ENCODE assay signal across 11 cellular contexts in the genomic region with DNA sequence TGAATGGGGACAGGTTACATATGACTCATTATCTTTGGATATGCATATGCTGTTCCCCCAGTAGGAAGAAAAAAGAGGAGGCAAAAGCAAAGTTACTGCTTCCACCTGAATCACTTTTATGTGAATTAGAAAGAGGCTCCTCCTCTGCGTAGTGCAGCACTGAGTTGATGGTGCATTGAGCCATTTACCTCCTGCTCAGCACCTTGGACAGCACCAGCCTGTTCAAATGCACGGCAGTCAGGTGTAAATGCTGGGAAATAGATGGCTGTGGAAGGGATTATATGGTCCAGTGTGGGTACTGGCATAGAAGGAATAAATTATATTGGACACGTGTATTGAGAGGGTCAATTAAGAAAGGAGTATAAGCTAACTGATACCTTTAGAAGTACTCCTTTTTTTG.
DNase-seq lines count a peak whose midpoint lies in the region; ATAC-seq and TF ChIP-seq lines count a peak whose summit lies in the region.
"Had no signal": no experiment of that assay in that cellular context is flagged by ENCODE, and none has a peak within 500 bp of the region (broad histone marks: within the 10 kb centered on the region; RNA-seq: fewer than 3 reads in every experiment).

No MANE protein-coding gene starts in this region.

- no peak for ATAC-seq in heart right ventricle
- ATAC-seq: gastroesophageal sphincter had no signal

- H3K4me3 ChIP-seq in heart right ventricle (no peak overlapping the region), thyroid gland (replicated peaks in 1 of 3) (no peak overlapping the region)
- H3K4me3 ChIP-seq: gastroesophageal sphincter had no signal

- TF ChIP-seq CTCF in heart right ventricle (IDR thresholded peaks at IDR 0.05) (no peak), thyroid gland (IDR thresholded peaks at IDR 0.05) (no peak)

- no peaks in the 10 kb centered on the region for H3K4me1 ChIP-seq in heart right ventricle
- H3K4me1 ChIP-seq in thyroid gland = no peaks in the 10 kb centered on the region
- H3K4me1 ChIP-seq: gastroesophageal sphincter had no signal

- H3K9me3 ChIP-seq in heart right ventricle (peaks cover 0 to 6% (median 0%) of the 10 kb centered on the region in 11 donors), thyroid gland (no peaks in the 10 kb centered on the region)
- H3K9me3 ChIP-seq: gastroesophageal sphincter had no signal

- intact Hi-C loops in heart right ventricle (cut with DNase I) (no loop called here), thyroid gland (cut with DNase I) (no loop called here)

- H3K4me1 Mint-ChIP-seq in activated naive CD4-positive, alpha-beta T cell treated with anti-CD3 and anti-CD28 coated beads, Interleukin-2, amount 10 ng/mL, durations not matched to agents 7 days and 5 days = no peaks in the 10 kb centered on the region
- H3K4me1 Mint-ChIP-seq: CD4-positive, CD25-positive, alpha-beta regulatory T cell had no signal

- peak; percentile 52 for DNase-seq in activated naive CD4-positive, alpha-beta T cell treated with anti-CD3 and anti-CD28 coated beads, Interleukin-2, amount 10 ng/mL, durations not matched to agents 7 days and 5 days
- no peak for DNase-seq in activated naive CD4-positive, alpha-beta T cell treated with anti-CD3 and anti-CD28 coated beads, Interleukin-2, amount 50 U/mL, for 16 hours
- DNase-seq in RPMI7951 (ENCODE audit: low read depth) = peak; percentile 1
- DNase-seq in heart right ventricle = peak; percentile 18 to 32
- DNase-seq in thyroid gland = peak; percentile 34 to 78
- no peak for DNase-seq in activated CD8-positive, alpha-beta memory T cell treated with anti-CD3 and anti-CD28 coated beads for 24 hours
- no peak for DNase-seq in COR-L47 (lab: John Stamatoyannopoulos, UW)
- no peak for DNase-seq in occipital lobe (lab: John Stamatoyannopoulos, UW)
- DNase-seq: activated effector memory CD4-positive, alpha-beta T cell treated with anti-CD3 and anti-CD28 coated beads, Interleukin-2, amount 50 U/mL, for 16 hours had no signal

- TF ChIP-seq POLR2A in thyroid gland (IDR thresholded peaks at IDR 0.05) = no peak

- no peak overlapping the region for H3K4me3 Mint-ChIP-seq in activated naive CD4-positive, alpha-beta T cell treated with anti-CD3 and anti-CD28 coated beads, Interleukin-2, amount 10 ng/mL, durations not matched to agents 7 days and 5 days
- H3K4me3 Mint-ChIP-seq: CD4-positive, CD25-positive, alpha-beta regulatory T cell had no signal

- H3K27me3 ChIP-seq in heart right ventricle = no peaks in the 10 kb centered on the region
- H3K27me3 ChIP-seq in thyroid gland = no peaks in the 10 kb centered on the region
- H3K27me3 ChIP-seq: gastroesophageal sphincter had no signal

- no peaks in the 10 kb centered on the region for H3K36me3 ChIP-seq in heart right ventricle
- no peaks in the 10 kb centered on the region for H3K36me3 ChIP-seq in thyroid gland
- H3K36me3 ChIP-seq: gastroesophageal sphincter had no signal

- no peak overlapping the region for H3K27ac ChIP-seq in heart right ventricle
- H3K27ac ChIP-seq in thyroid gland = no peak overlapping the region
- H3K27ac ChIP-seq: gastroesophageal sphincter had no signal

- H3K36me3 Mint-ChIP-seq in activated naive CD4-positive, alpha-beta T cell treated with anti-CD3 and anti-CD28 coated beads, Interleukin-2, amount 10 ng/mL, durations not matched to agents 7 days and 5 days = no peaks in the 10 kb centered on the region
- H3K36me3 Mint-ChIP-seq: CD4-positive, CD25-positive, alpha-beta regulatory T cell had no signal

- no peak overlapping the region for H3K27ac Mint-ChIP-seq in activated naive CD4-positive, alpha-beta T cell treated with anti-CD3 and anti-CD28 coated beads, Interleukin-2, amount 10 ng/mL, durations not matched to agents 7 days and 5 days
- H3K27ac Mint-ChIP-seq: CD4-positive, CD25-positive, alpha-beta regulatory T cell had no signal

- H3K9me3 Mint-ChIP-seq in activated naive CD4-positive, alpha-beta T cell treated with anti-CD3 and anti-CD28 coated beads, Interleukin-2, amount 10 ng/mL, durations not matched to agents 7 days and 5 days = peaks cover 7% of the 10 kb centered on the region

- CTCF ChIA-PET in activated naive CD4-positive, alpha-beta T cell treated with anti-CD3 and anti-CD28 coated beads, Interleukin-2, amount 10 ng/mL, durations not matched to agents 7 days and 5 days (lab: Charles Lee) = no interaction called here

- WGBS in heart right ventricle, 2 donors = 9 to 15% methylated on average over 3 of the region's 3 CpGs
- WGBS in thyroid gland, 2 donors = 9% methylated on average over 3 of the region's 3 CpGs

- no peaks in the 10 kb centered on the region for H3K27me3 Mint-ChIP-seq in activated naive CD4-positive, alpha-beta T cell treated with anti-CD3 and anti-CD28 coated beads, Interleukin-2, amount 10 ng/mL, durations not matched to agents 7 days and 5 days
- H3K27me3 Mint-ChIP-seq: CD4-positive, CD25-positive, alpha-beta regulatory T cell had no signal

Comparison
In these comparisons a context has a peak if more than half of its experiments do, and no peak if none do; other contexts are left out.
1. DNase-seq: peak in activated naive CD4-positive, alpha-beta T cell treated with anti-CD3 and anti-CD28 coated beads, Interleukin-2, amount 10 ng/mL, durations not matched to agents 7 days and 5 days (single experiment), RPMI7951 (single experiment), heart right ventricle (2 of 2) and thyroid gland (2 of 2); none in activated naive CD4-positive, alpha-beta T cell treated with anti-CD3 and anti-CD28 coated beads, Interleukin-2, amount 50 U/mL, for 16 hours (single experiment), activated CD8-positive, alpha-beta memory T cell treated with anti-CD3 and anti-CD28 coated beads for 24 hours (single experiment), COR-L47 (single experiment) and occipital lobe (single experiment).